Comparison of ENCODE assay signal across 18 cellular contexts in genomic region chr3:134642445-134643149, GRCh38. TPM values are rescaled to one million over a fixed set of nuclear protein-coding genes. Genes with fewer than 3 reads are reported as not detected.
"Had no signal": no experiment of that assay in that cellular context is flagged by ENCODE, and none has a peak within 500 bp of the region (broad histone marks: within the 10 kb centered on the region; RNA-seq: fewer than 3 reads in every experiment).

No MANE protein-coding gene starts in this region.

- H3K4me3 Mint-ChIP-seq: memory B cell, nephron, type B pancreatic cell had no signal

- H3K27me3 ChIP-seq: hepatocyte, left lung, suprapubic skin, thyroid gland had no signal

- H3K4me1 Mint-ChIP-seq: memory B cell had no signal

- H3K4me2 ChIP-seq: hepatocyte, smooth muscle cell had no signal

- H3K79me2 ChIP-seq: hepatocyte had no signal

- H3K36me3 Mint-ChIP-seq: memory B cell, type B pancreatic cell had no signal

- H3K36me3 ChIP-seq: left lung, lower lobe of right lung, suprapubic skin, thyroid gland had no signal

- H3K9me3 ChIP-seq: left lung, lower lobe of right lung, suprapubic skin, thyroid gland had no signal

- H3K9me3 Mint-ChIP-seq: memory B cell, nephron had no signal

- DNase-seq: dermis blood vessel endothelial cell; effector CD4-positive, alpha-beta T cell; foreskin melanocyte; kidney glomerular epithelial cell; left lung; lower lobe of right lung; midbrain; posterior cingulate gyrus; right cardiac atrium; stimulated activated CD4-positive, alpha-beta T cell treated with anti-CD3 and anti-CD28 coated beads, Interleukin-2, amount 100 ng/mL, for 48 hours; stimulated activated naive CD4-positive, alpha-beta T cell treated with Interleukin-2 at 50 U/mL for 16 hours; thyroid gland had no signal

- H3K4me1 ChIP-seq: left lung, lower lobe of right lung, suprapubic skin, thyroid gland had no signal

- H3K27ac ChIP-seq: hepatocyte, left lung, lower lobe of right lung, suprapubic skin, thyroid gland had no signal

- ATAC-seq: left lung, lower lobe of right lung, right cardiac atrium had no signal

- H2AFZ ChIP-seq: hepatocyte had no signal

- H3K27ac Mint-ChIP-seq: memory B cell, nephron, type B pancreatic cell had no signal

- H3K4me3 ChIP-seq: hepatocyte, left lung, lower lobe of right lung, smooth muscle cell, suprapubic skin, thyroid gland had no signal

RNA-seq across cellular contexts. Expression of gene KY, which starts 8.2 kb away (rescaled TPM):
- total RNA-seq: dermis blood vessel endothelial cell had no signal
